23 cellular contexts compared by ENCODE assay signal in the genomic region with DNA sequence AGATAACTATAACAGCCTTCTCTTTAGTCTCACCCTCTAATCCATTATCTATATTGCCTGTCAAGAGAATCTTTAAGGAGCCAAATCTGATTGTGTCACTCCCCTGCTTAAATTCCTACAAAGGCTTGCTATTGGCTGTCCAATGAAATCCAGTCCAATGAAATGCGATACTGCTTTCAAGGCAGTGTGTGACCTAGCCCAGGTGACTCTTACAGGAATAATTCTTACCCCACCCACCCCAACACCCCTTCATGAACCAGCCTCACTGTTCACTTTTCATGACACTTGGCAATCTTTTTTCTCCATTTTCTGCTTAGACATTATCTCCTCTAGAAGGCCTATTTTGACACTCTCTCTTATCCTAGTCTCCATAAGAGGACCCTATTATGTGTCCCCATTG.
DNase-seq lines count a peak whose midpoint lies in the region; ATAC-seq and TF ChIP-seq lines count a peak whose summit lies in the region.
"Had no signal": no experiment of that assay in that cellular context is flagged by ENCODE, and none has a peak within 500 bp of the region (broad histone marks: within the 10 kb centered on the region; RNA-seq: fewer than 3 reads in every experiment).

No MANE protein-coding gene starts in this region.

- H3K9me3 ChIP-seq in Panc1 (ENCODE audit: control insufficient read depth, insufficient read depth, low read depth, low read length): no peaks in the 10 kb centered on the region
- H3K9me3 ChIP-seq: BE2C, esophagus squamous epithelium, SK-N-SH, thyroid gland had no signal

- no peaks in the 10 kb centered on the region for H3K4me1 ChIP-seq in Panc1 (ENCODE audit: control insufficient read depth, insufficient read depth, low read length)
- H3K4me1 ChIP-seq: BE2C, thyroid gland had no signal

- TF ChIP-seq CTCF in Panc1 (IDR thresholded peaks at IDR 0.05) (no peak), fibroblast of the aortic adventitia (IDR thresholded peaks at IDR 0.05; ENCODE audit: insufficient read depth, low read length) (no peak), omental fat pad (IDR thresholded peaks at IDR 0.05) (no peak)

- BruUV-seq in Panc1 (replicated peaks; lab: Mats Ljungman, UMichigan): no TSS peak

- ATAC-seq in Panc1: 0 out of 2 replicates have a peak, but pooled peaks have one; percentile 37
- ATAC-seq in omental fat pad (ENCODE audit: low FRiP score): no peak
- ATAC-seq: stimulated activated naive CD8-positive, alpha-beta T cell treated with anti-CD3 and anti-CD28 coated beads, Interleukin-15, Interleukin-2, amounts not matched to agents 100 U/mL and 50 U/mL, for 24 hours had no signal

- in situ Hi-C loops in Panc1 (cut with HindIII; ENCODE audit: low pct_unique_long_range_greater_than_20kb, low sequenced_read_pairs): no loop called here

- no peaks in the 10 kb centered on the region; the same call in 1 of the 2 replicates for H3K27me3 ChIP-seq in Panc1 (ENCODE audit: control insufficient read depth, insufficient read depth, low read length)
- H3K27me3 ChIP-seq: BE2C, esophagus squamous epithelium, thyroid gland had no signal

- CTCF ChIA-PET in Panc1 (lab: Charles Lee): no interaction called here

- H3K4me3 ChIP-seq in Panc1 (ENCODE audit: low read depth in 2 of 2, low read length in 2 of 2): no peak overlapping the region
- H3K4me3 ChIP-seq in fibroblast of the aortic adventitia (ENCODE audit: low read depth, low read length): no peak overlapping the region
- H3K4me3 ChIP-seq: esophagus squamous epithelium, thyroid gland had no signal

- no peaks in the 10 kb centered on the region for H3K36me3 ChIP-seq in Panc1 (ENCODE audit: control insufficient read depth, insufficient read depth, low read length)
- H3K36me3 ChIP-seq: BE2C, esophagus squamous epithelium, thyroid gland had no signal

- POLR2A ChIA-PET in Panc1 (lab: Charles Lee): no interaction called here

- intact Hi-C loops in Panc1 (cut with micrococcal nuclease; ENCODE audit: unreplicated experiment): no loop called here

- DNase-seq in NCI-H748 (lab: John Stamatoyannopoulos, UW; ENCODE audit: unreplicated experiment) (peak; percentile 40), NCI-H748 treated with DMSO at 0.1 percent for 48 hours (lab: John Stamatoyannopoulos, UW) (no peak), Panc1 (ENCODE audit: low read depth, low spot score) (no peak), fibroblast of the aortic adventitia (ENCODE audit: low read depth) (peak; percentile 33), omental fat pad (ENCODE audit: low spot score) (no peak), NCI-H128 (lab: John Stamatoyannopoulos, UW; ENCODE audit: unreplicated experiment) (no peak), NCI-H1436 (lab: John Stamatoyannopoulos, UW) (no peak), NCI-H524 treated with DMSO at 0.1 percent for 48 hours (lab: John Stamatoyannopoulos, UW) (no peak)
- DNase-seq: activated CD4-positive, alpha-beta T cell treated with anti-CD3 and anti-CD28 coated beads, Interleukin-2, amount 10 ng/mL, durations not matched to agents 7 days and 5 days; activated naive CD8-positive, alpha-beta T cell treated with anti-CD3 and anti-CD28 coated beads, Interleukin-2, amount 10 ng/mL, durations not matched to agents 7 days and 5 days; BE2C; COR-L47; effector CD8-positive, alpha-beta T cell; esophagus squamous epithelium; kidney; MV-4-11; NCI-H187 treated with DMSO at 0.1 percent for 48 hours; NCI-H446 treated with DMSO at 0.1 percent for 48 hours; SK-N-SH; stimulated activated CD4-positive, alpha-beta T cell treated with anti-CD3 and anti-CD28 coated beads, Interleukin-4, amount 100 ng/mL, for 1 hour; stimulated activated naive CD8-positive, alpha-beta T cell treated with anti-CD3 and anti-CD28 coated beads, Interleukin-15, Interleukin-2, amounts not matched to agents 100 U/mL and 50 U/mL, for 24 hours; thyroid gland had no signal

- H3K27ac ChIP-seq in Panc1 (ENCODE audit: low read length): no peak overlapping the region
- H3K27ac ChIP-seq: thyroid gland, VCaP had no signal

Comparison
In these comparisons a context has a peak if more than half of its experiments do, and no peak if none do; other contexts are left out.
1. DNase-seq: peak in NCI-H748 (single experiment) and fibroblast of the aortic adventitia (single experiment); none in NCI-H748 treated with DMSO at 0.1 percent for 48 hours (single experiment), Panc1 (single experiment), omental fat pad (single experiment), NCI-H128 (single experiment), NCI-H1436 (single experiment) and NCI-H524 treated with DMSO at 0.1 percent for 48 hours (single experiment).